Comparison of ENCODE assay signal across 2 cellular contexts in genomic region chr1:59759156-59759925, GRCh38.
TF ChIP-seq lines count a peak whose summit lies in the region.

No MANE protein-coding gene starts in this region.

TF ChIP-seq in GM23338, 12 proteins besides CTCF, POLR2A, EP300 and RAD21:
- TF ChIP-seq ZNF462 (CRISPR knock-in tag; IDR thresholded peaks at IDR 0.05) = no peak
- TF ChIP-seq STAT1 (IDR thresholded peaks at IDR 0.05; ENCODE audit: unreplicated experiment) = no peak
- TF ChIP-seq EZH2phosphoT487 (IDR thresholded peaks at IDR 0.05; ENCODE audit: unreplicated experiment) = no peak
- TF ChIP-seq NANOG (IDR thresholded peaks at IDR 0.05; ENCODE audit: borderline replicate concordance) = no peak
- no peak for TF ChIP-seq ZNF331 (CRISPR knock-in tag; IDR thresholded peaks at IDR 0.05; ENCODE audit: low read depth)
- TF ChIP-seq JUNB (IDR thresholded peaks at IDR 0.05; ENCODE audit: unreplicated experiment) = no peak
- no peak for TF ChIP-seq ZNF114 (CRISPR knock-in tag; IDR thresholded peaks at IDR 0.05)
- TF ChIP-seq EZH2 (IDR thresholded peaks at IDR 0.05; ENCODE audit: low read depth, unreplicated experiment) = no peak
- TF ChIP-seq ETS1 (IDR thresholded peaks at IDR 0.05) = no peak
- no peak for TF ChIP-seq CREB1 (CRISPR knock-in tag; IDR thresholded peaks at IDR 0.05; ENCODE audit: low read depth)

TF ChIP-seq in neural cell, 6 proteins besides CTCF, POLR2A, EP300 and RAD21 (continued from another document):
- TF ChIP-seq TAF1 (IDR thresholded peaks at IDR 0.05; ENCODE audit: low read depth) (no peak), POLR2AphosphoS5 (IDR thresholded peaks at IDR 0.05) (no peak), MXI1 (conservative IDR thresholded peaks at IDR 0.05; ENCODE audit: poor library complexity, severe bottlenecking) (peak; percentile 68)
